ENCODE assay signal across 1 cellular context in genomic region chr7:96737545-96738050, GRCh38.
TF ChIP-seq lines count a peak whose summit lies in the region.

No MANE protein-coding gene starts in this region.

TF ChIP-seq in SK-N-SH, 30 proteins besides CTCF, POLR2A, EP300 and RAD21 (continued from another document):
- TF ChIP-seq REST (IDR thresholded peaks at IDR 0.05; ENCODE audit: low read depth, low read length) (no peak), USF1 (IDR thresholded peaks at IDR 0.05; ENCODE audit: borderline replicate concordance, low read depth) (no peak), RFX5 (IDR thresholded peaks at IDR 0.05; ENCODE audit: low read length) (no peak), JUND (IDR thresholded peaks at IDR 0.05) (no peak)
